ENCODE assay signal across 18 cellular contexts in genomic region chr7:4069268-4070095, GRCh38.
"Had no signal": no experiment of that assay in that cellular context is flagged by ENCODE, and none has a peak within 500 bp of the region (broad histone marks: within the 10 kb centered on the region; RNA-seq: fewer than 3 reads in every experiment).

No MANE protein-coding gene starts in this region.

- H3K4me1 ChIP-seq: colonic mucosa, psoas muscle, suprapubic skin, thyroid gland, upper lobe of left lung, uterus had no signal

- H3K36me3 Mint-ChIP-seq: naive B cell had no signal

- H3K4me3 Mint-ChIP-seq: naive B cell had no signal

- DNase-seq: colonic mucosa; dermis blood vessel endothelial cell; erythroblast; foreskin melanocyte; left colon; mesendoderm; naive B cell; occipital lobe; psoas muscle; sigmoid colon; stimulated activated CD4-positive, alpha-beta T cell treated with anti-CD3 and anti-CD28 coated beads, Interleukin-12 subunit alpha, Interleukin-12 subunit beta, amount 100 ng/mL, for 4 hours; stimulated activated naive CD4-positive, alpha-beta T cell treated with Interleukin-2 at 50 U/mL for 16 hours; thyroid gland; upper lobe of left lung; uterus had no signal

- H3K27ac Mint-ChIP-seq: naive B cell had no signal

- H3K27me3 ChIP-seq: colonic mucosa, hepatocyte, sigmoid colon, suprapubic skin, thyroid gland, upper lobe of left lung, uterus had no signal

- ATAC-seq: left colon, psoas muscle had no signal

- H3K79me2 ChIP-seq: hepatocyte had no signal

- H2AFZ ChIP-seq: hepatocyte had no signal

- H3K4me2 ChIP-seq: hepatocyte had no signal

- H3K9me3 Mint-ChIP-seq: naive B cell had no signal

- H3K9me3 ChIP-seq: colonic mucosa, psoas muscle, sigmoid colon, suprapubic skin, thyroid gland, upper lobe of left lung, uterus had no signal

- H3K27ac ChIP-seq: colonic mucosa, hepatocyte, psoas muscle, sigmoid colon, skin epidermis, suprapubic skin, thyroid gland, upper lobe of left lung, uterus had no signal
